1 cellular context compared by ENCODE assay signal in the genomic region with DNA sequence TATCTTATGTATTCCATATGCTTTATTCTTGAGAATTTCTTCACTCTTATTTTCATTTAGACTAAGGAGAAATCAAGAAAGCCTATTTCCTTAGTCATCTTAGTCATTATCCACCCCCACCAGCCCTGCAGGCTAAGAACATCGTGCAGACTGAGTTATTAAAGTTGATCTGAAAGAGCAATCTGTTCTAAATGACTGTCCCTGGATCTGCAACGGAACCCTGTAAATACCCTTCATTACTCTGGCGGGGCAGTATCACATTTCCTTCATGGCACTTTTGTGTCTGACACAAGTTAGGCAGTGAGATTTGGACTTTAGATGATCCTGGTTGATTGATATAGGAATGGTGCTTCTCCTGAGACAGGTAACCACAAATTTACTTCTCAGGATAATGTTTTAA.
A peak's percentile ranks its signal among the peaks of the same experiment; 100 is the strongest.
TF ChIP-seq lines count a peak whose summit lies in the region.

No MANE protein-coding gene starts in this region.

TF ChIP-seq in HCT116, 20 proteins besides CTCF, POLR2A, EP300 and RAD21:
- TF ChIP-seq EGR1 (IDR thresholded peaks at IDR 0.05; ENCODE audit: low read depth): peak; percentile 61; the same call in 1 of the 2 replicates
- TF ChIP-seq SIN3A (IDR thresholded peaks at IDR 0.05; ENCODE audit: low read depth): no peak
- peak; percentile 23; the same call in 1 of the 2 replicates for TF ChIP-seq FOSL1 (IDR thresholded peaks at IDR 0.05; ENCODE audit: low read depth)
- no peak for TF ChIP-seq ELF1 (IDR thresholded peaks at IDR 0.05; ENCODE audit: borderline replicate concordance, low read depth)
